Comparison of ENCODE assay signal across 3 cellular contexts in genomic region chr2:151401149-151401548, GRCh38.
TF ChIP-seq lines count a peak whose summit lies in the region.

No MANE protein-coding gene starts in this region.

TF ChIP-seq in HepG2, 621 proteins besides CTCF, POLR2A, EP300 and RAD21:
- TF ChIP-seq SIX4 (CRISPR knock-in tag; IDR thresholded peaks at IDR 0.05) = no peak
- peak; percentile 47; the same call in 1 of the 2 replicates for TF ChIP-seq FOXP1 (IDR thresholded peaks at IDR 0.05)
- TF ChIP-seq FOXP1 (CRISPR knock-in tag; IDR thresholded peaks at IDR 0.05) = no peak
- peak; percentile 57 for TF ChIP-seq MAFF (IDR thresholded peaks at IDR 0.05; ENCODE audit: low read depth, low read length)
- peak; percentile 58 to 76 for TF ChIP-seq MAFK (conservative IDR thresholded peaks at IDR 0.05 in 1 of 2, IDR thresholded peaks at IDR 0.05 in 1 of 2; ENCODE audit: low read length in 2 of 2)

TF ChIP-seq in A549, 52 proteins besides CTCF, POLR2A, EP300 and RAD21:
- no peak for TF ChIP-seq ZNF302 (CRISPR knock-in tag; IDR thresholded peaks at IDR 0.05)
- no peak for TF ChIP-seq HOXA7 (CRISPR knock-in tag; IDR thresholded peaks at IDR 0.05)
- TF ChIP-seq MAFK (IDR thresholded peaks at IDR 0.05; ENCODE audit: partially characterized antibody) = peak; percentile 20

TF ChIP-seq in K562, 482 proteins besides CTCF, POLR2A, EP300 and RAD21:
- no peak for TF ChIP-seq JUNB (CRISPR knock-in tag; conservative IDR thresholded peaks at IDR 0.05)
- TF ChIP-seq C11orf30 (IDR thresholded peaks at IDR 0.05; ENCODE audit: low read depth) = peak; percentile 53; the same call in 1 of the 2 replicates
- peak; percentile 76 for TF ChIP-seq ZNF316 (IDR thresholded peaks at IDR 0.05)
